ENCODE assay signal across 22 cellular contexts in genomic region chr17:8020251-8020650, GRCh38. TPM values are rescaled to one million over a fixed set of nuclear protein-coding genes. Genes with fewer than 3 reads are reported as not detected.
"Had no signal": no experiment of that assay in that cellular context is flagged by ENCODE, and none has a peak within 500 bp of the region (broad histone marks: within the 10 kb centered on the region; RNA-seq: fewer than 3 reads in every experiment).

No MANE protein-coding gene starts in this region.

- ATAC-seq: body of pancreas; left colon; natural killer cell treated with Interleukin-12 subunit alpha and Interleukin-12 subunit beta and Interleukin-15 and Interleukin-18, amount 100 ng/mL, for 72 hours; T-cell had no signal

- H3K9me3 Mint-ChIP-seq: activated B cell treated with CpG ODN at 0.5 μM for 24 hours; activated CD8-positive, alpha-beta T cell treated with anti-CD3 and anti-CD28 coated beads for 36 hours; activated naive CD8-positive, alpha-beta T cell treated with anti-CD3 and anti-CD28 coated beads, Interleukin-2, amount 10 ng/mL, durations not matched to agents 7 days and 5 days; activated T-cell treated with anti-CD3 and anti-CD28 coated beads, Interleukin-2, amount 50 U/mL, for 24 hours; activated T-helper 2 cell treated with anti-CD3 and anti-CD28 coated beads, Interferon-gamma antibody, Interleukin-2, Interleukin-4, amounts not matched to agents 10 μg/mL and 5 μg/mL and 100 μg/mL, durations not matched to agents 14 hours and 24 hours and 36 hours; mesothelial cell of epicardium; natural killer cell treated with Interleukin-12 subunit alpha and Interleukin-12 subunit beta and Interleukin-15 and Interleukin-18, amount 100 ng/mL, for 72 hours; T-cell had no signal

- H3K27ac ChIP-seq: body of pancreas, colonic mucosa, lower lobe of right lung, tibial nerve, uterus had no signal

- H3K4me3 ChIP-seq: body of pancreas, colonic mucosa, lower lobe of right lung, tibial nerve, uterus had no signal

- H3K36me3 ChIP-seq: colonic mucosa, lower lobe of right lung, tibial nerve, uterus had no signal

- H3K9me3 ChIP-seq: body of pancreas, colonic mucosa, lower lobe of right lung, tibial nerve, uterus had no signal

- H3K27ac Mint-ChIP-seq: activated B cell treated with CpG ODN at 0.5 μM for 24 hours; activated naive CD8-positive, alpha-beta T cell treated with anti-CD3 and anti-CD28 coated beads, Interleukin-2, amount 10 ng/mL, durations not matched to agents 7 days and 5 days; activated T-cell treated with anti-CD3 and anti-CD28 coated beads, Interleukin-2, amount 50 U/mL, for 24 hours; activated T-helper 2 cell treated with anti-CD3 and anti-CD28 coated beads, Interferon-gamma antibody, Interleukin-2, Interleukin-4, amounts not matched to agents 10 μg/mL and 5 μg/mL and 100 μg/mL, durations not matched to agents 14 hours and 24 hours and 36 hours; mesothelial cell of epicardium; natural killer cell treated with Interleukin-12 subunit alpha and Interleukin-12 subunit beta and Interleukin-15 and Interleukin-18, amount 100 ng/mL, for 72 hours; T-cell had no signal

- H3K27me3 ChIP-seq: body of pancreas, uterus had no signal

- H3K36me3 Mint-ChIP-seq: activated naive CD8-positive, alpha-beta T cell treated with anti-CD3 and anti-CD28 coated beads, Interleukin-2, amount 10 ng/mL, durations not matched to agents 7 days and 5 days; mesothelial cell of epicardium; natural killer cell treated with Interleukin-12 subunit alpha and Interleukin-12 subunit beta and Interleukin-15 and Interleukin-18, amount 100 ng/mL, for 72 hours; T-cell had no signal

- H3K4me3 Mint-ChIP-seq: activated B cell treated with CpG ODN at 0.5 μM for 24 hours; activated CD8-positive, alpha-beta T cell treated with anti-CD3 and anti-CD28 coated beads for 36 hours; activated naive CD8-positive, alpha-beta T cell treated with anti-CD3 and anti-CD28 coated beads, Interleukin-2, amount 10 ng/mL, durations not matched to agents 7 days and 5 days; activated T-cell treated with anti-CD3 and anti-CD28 coated beads, Interleukin-2, amount 50 U/mL, for 24 hours; mesothelial cell of epicardium; natural killer cell treated with Interleukin-12 subunit alpha and Interleukin-12 subunit beta and Interleukin-15 and Interleukin-18, amount 100 ng/mL, for 72 hours; T-cell had no signal

- DNase-seq: activated B cell treated with CpG ODN at 0.5 μM for 24 hours; activated CD4-positive, alpha-beta T cell treated with anti-CD3 and anti-CD28 coated beads for 4 hours; activated naive CD4-positive, alpha-beta T cell treated with Interleukin-2 at 50 U/mL for 16 hours; activated naive CD8-positive, alpha-beta T cell treated with anti-CD3 and anti-CD28 coated beads, Interleukin-2, amount 10 ng/mL, durations not matched to agents 7 days and 5 days; activated T-cell treated with anti-CD3 and anti-CD28 coated beads, Interleukin-2, amount 50 U/mL, for 24 hours; amygdala; body of pancreas; central memory CD4-positive, alpha-beta T cell; colonic mucosa; left colon; nucleus accumbens; retina; stimulated activated CD4-positive, alpha-beta T cell treated with anti-CD3 and anti-CD28 coated beads, Interleukin-2, amount 100 ng/mL, for 24 hours; T-helper 9 cell; uterus had no signal

RNA-seq across cellular contexts. Expression of gene GUCY2D, which starts 17.8 kb away (rescaled TPM):
- total RNA-seq: activated B cell treated with CpG ODN at 0.5 μM for 24 hours; activated CD8-positive, alpha-beta T cell treated with anti-CD3 and anti-CD28 coated beads for 36 hours; activated naive CD8-positive, alpha-beta T cell treated with anti-CD3 and anti-CD28 coated beads, Interleukin-2, amount 10 ng/mL, durations not matched to agents 7 days and 5 days; activated T-helper 2 cell treated with anti-CD3 and anti-CD28 coated beads, Interferon-gamma antibody, Interleukin-2, Interleukin-4, amounts not matched to agents 10 μg/mL and 5 μg/mL and 100 μg/mL, durations not matched to agents 14 hours and 24 hours and 36 hours; body of pancreas; left colon; natural killer cell treated with Interleukin-12 subunit alpha and Interleukin-12 subunit beta and Interleukin-15 and Interleukin-18, amount 100 ng/mL, for 72 hours had no signal

RNA-seq across cellular contexts. Expression of gene ALOX15B, which starts 18.6 kb away (rescaled TPM):
- total RNA-seq: activated B cell treated with CpG ODN at 0.5 μM for 24 hours; activated naive CD8-positive, alpha-beta T cell treated with anti-CD3 and anti-CD28 coated beads, Interleukin-2, amount 10 ng/mL, durations not matched to agents 7 days and 5 days; activated T-helper 2 cell treated with anti-CD3 and anti-CD28 coated beads, Interferon-gamma antibody, Interleukin-2, Interleukin-4, amounts not matched to agents 10 μg/mL and 5 μg/mL and 100 μg/mL, durations not matched to agents 14 hours and 24 hours and 36 hours; mesothelial cell of epicardium; natural killer cell treated with Interleukin-12 subunit alpha and Interleukin-12 subunit beta and Interleukin-15 and Interleukin-18, amount 100 ng/mL, for 72 hours had no signal
